ENCODE assay signal across 9 cellular contexts in the genomic region with DNA sequence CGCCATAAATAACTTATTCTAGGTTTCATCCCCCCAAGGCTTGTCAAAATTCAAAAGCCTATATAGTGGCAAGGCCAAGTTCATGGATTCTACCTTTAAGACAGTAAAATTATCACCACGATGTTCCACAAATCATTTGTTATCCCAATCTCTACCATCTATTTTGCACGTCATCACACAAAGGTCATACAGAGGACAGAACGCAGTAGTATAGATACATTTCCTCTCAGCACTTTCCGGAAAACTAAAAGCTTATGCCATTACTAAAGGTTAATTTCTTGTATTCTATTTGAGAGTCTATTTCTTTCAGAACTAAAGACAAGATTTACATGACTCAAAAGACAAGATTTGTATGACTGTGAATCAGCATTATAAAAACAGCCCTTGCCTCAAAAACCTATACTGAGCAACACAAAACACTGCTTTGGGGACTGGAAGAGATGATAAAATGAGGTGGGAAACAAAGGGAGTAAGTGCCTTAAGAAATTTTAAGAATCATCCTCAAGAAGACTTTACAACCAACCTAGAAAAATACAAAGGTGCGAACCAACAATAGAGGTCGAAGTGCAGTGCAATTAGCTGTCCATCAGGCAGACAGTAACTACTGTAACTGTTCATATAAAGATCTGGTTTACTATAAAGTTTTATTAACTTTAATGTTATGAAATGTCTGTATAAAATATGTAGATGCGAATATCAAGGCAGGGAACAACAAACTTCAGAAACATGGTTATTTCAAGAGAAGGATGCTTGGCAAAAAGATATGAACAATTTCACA. TPM values are rescaled to one million over a fixed set of nuclear protein-coding genes. Genes with fewer than 3 reads are reported as not detected.
DNase-seq lines count a peak whose midpoint lies in the region; ATAC-seq and TF ChIP-seq lines count a peak whose summit lies in the region.
"Had no signal": no experiment of that assay in that cellular context is flagged by ENCODE, and none has a peak within 500 bp of the region (broad histone marks: within the 10 kb centered on the region; RNA-seq: fewer than 3 reads in every experiment).

No MANE protein-coding gene starts in this region.

- H3K4me3 ChIP-seq in heart left ventricle = peak overlapping the region in 5 of 12 donors; percentile 2 to 25 (median 18)
- no peak overlapping the region for H3K4me3 ChIP-seq in astrocyte of the spinal cord (ENCODE audit: low read depth, low read length)
- H3K4me3 ChIP-seq in left lung = peak overlapping the region in 1 of 2 donors; percentile 10
- peak overlapping the region in 1 of 4 donors; percentile 3 for H3K4me3 ChIP-seq in transverse colon

- in situ Hi-C loops in astrocyte of the spinal cord (cut with HindIII; ENCODE audit: low sequenced_read_pairs) (no loop called here), transverse colon (cut with MboI; ENCODE audit: low pct_ligation_motif_present in 1 of 4, low pct_unique_long_range_greater_than_20kb in 1 of 4, low sequenced_read_pairs in 3 of 4) (no loop called here)

- no peaks in the 10 kb centered on the region for H3K9me3 ChIP-seq in heart left ventricle
- H3K9me3 ChIP-seq in left lung = no peaks in the 10 kb centered on the region
- no peaks in the 10 kb centered on the region for H3K9me3 ChIP-seq in transverse colon

- H3K27me3 ChIP-seq in heart left ventricle (no peaks in the 10 kb centered on the region), left lung (no peaks in the 10 kb centered on the region), transverse colon (no peaks in the 10 kb centered on the region)

- TF ChIP-seq EP300 in transverse colon (IDR thresholded peaks at IDR 0.05; ENCODE audit: low read depth) = no peak

- 39 to 55% (median 42%) methylated on average over 8 of the region's 8 CpGs for WGBS in heart left ventricle, 4 donors
- 49 to 50% methylated on average over 8 of the region's 8 CpGs for WGBS in transverse colon (ENCODE audit: low coverage in 1 of 2), 2 donors

- no peak for TF ChIP-seq CTCF in heart left ventricle (IDR thresholded peaks at IDR 0.05)
- TF ChIP-seq CTCF in astrocyte of the spinal cord (IDR thresholded peaks at IDR 0.05; ENCODE audit: low read depth, low read length) = no peak
- TF ChIP-seq CTCF in left lung (IDR thresholded peaks at IDR 0.05) = no peak
- no peak for TF ChIP-seq CTCF in transverse colon (IDR thresholded peaks at IDR 0.05)

- DNase-seq in heart left ventricle (no peak), cardiac septum (ENCODE audit: low spot score) (no peak), astrocyte of the spinal cord (ENCODE audit: low read depth, low spot score) (peak; percentile 33), left lung (no peak), transverse colon (no peak), COLO829 (ENCODE audit: low spot score) (no peak), activated gamma-delta T cell treated with Interleukin-2 at 50 U/mL for 16 hours (no peak), NCI-H1105 treated with DMSO at 0.1 percent for 48 hours (lab: John Stamatoyannopoulos, UW) (no peak)
- DNase-seq: KBM-7 had no signal

- peak overlapping the region in 10 of 12 donors; percentile 1 to 55 (median 27) for H3K27ac ChIP-seq in heart left ventricle
- peak overlapping the region; percentile 15 to 20 for H3K27ac ChIP-seq in left lung
- peak overlapping the region; percentile 39 to 60 (median 53) for H3K27ac ChIP-seq in transverse colon

- intact Hi-C loops in heart left ventricle (cut with DNase I) (loop anchor here in 4 of 10 donors (5.0 to 10.0 kb wide), 4 partner anchors 195 to 315 kb away; partner anchors contain the start of genes SLC9B1 (in 2 of the 4) and NFKB1 (in 1 of the 4)), cardiac septum (cut with DNase I) (no loop called here), left lung (cut with DNase I) (no loop called here), transverse colon (cut with DNase I; ENCODE audit: low total_unique reads) (no loop called here)

- H3K4me1 ChIP-seq in heart left ventricle = peaks cover 15 to 100% (median 97%) of the 10 kb centered on the region in 12 donors
- peaks cover 72 to 100% of the 10 kb centered on the region in 2 donors for H3K4me1 ChIP-seq in left lung
- peaks cover 48 to 100% (median 86%) of the 10 kb centered on the region in 4 donors for H3K4me1 ChIP-seq in transverse colon

- peak in 1 of 4 donors; percentile 23 for ATAC-seq in heart left ventricle
- ATAC-seq in left lung = no peak

- TF ChIP-seq POLR2A in heart left ventricle (IDR thresholded peaks at IDR 0.05) (no peak), transverse colon (IDR thresholded peaks at IDR 0.05) (no peak)

- peaks cover 0 to 58% (median 9%) of the 10 kb centered on the region in 9 donors for H3K36me3 ChIP-seq in heart left ventricle
- peaks cover 0 to 27% of the 10 kb centered on the region in 2 donors for H3K36me3 ChIP-seq in left lung
- H3K36me3 ChIP-seq in transverse colon = peaks cover 0 to 11% (median 0%) of the 10 kb centered on the region in 4 donors

RNA-seq across cellular contexts. Expression of gene UBE2D3, which starts 7.6 kb away (rescaled TPM):
- total RNA-seq in heart left ventricle (100 to 1,000 TPM; 216 to 381 (median 258) TPM), cardiac septum (239 TPM), left lung (100 to 1,000 TPM; 241 to 313 TPM), transverse colon (100 to 1,000 TPM; 154 to 316 (median 267) TPM)
- polyA plus RNA-seq in heart left ventricle = 100 to 1,000 TPM in 1 of 2 donors, 10 to 100 TPM in 1; 87.4 to 351 TPM

RNA-seq across cellular contexts. Expression of gene CISD2, which starts 49.0 kb away (rescaled TPM):
- total RNA-seq in heart left ventricle (10 to 100 TPM in 7 of 9 donors, 1 to 10 TPM in 2; 9.0 to 22.3 (median 18.4) TPM), cardiac septum (15.8 TPM), left lung (10 to 100 TPM; 30.6 to 38.6 TPM), transverse colon (10 to 100 TPM in 2 of 4 donors, 1 to 10 TPM in 2; 1.2 to 13.9 (median 10.8) TPM)
- 10 to 100 TPM; 11.3 to 35.8 TPM for polyA plus RNA-seq in heart left ventricle

RNA-seq across cellular contexts. Expression of gene MANBA, which starts 59.0 kb away (rescaled TPM):
- total RNA-seq in heart left ventricle (10 to 100 TPM; 25.0 to 44.0 (median 36.9) TPM), cardiac septum (29.8 TPM), left lung (10 to 100 TPM; 47.6 to 57.0 TPM), transverse colon (100 to 1,000 TPM in 1 of 4 donors, 10 to 100 TPM in 2, 1 to 10 TPM in 1; 7.5 to 110 (median 27.9) TPM)
- 10 to 100 TPM in 1 of 2 donors, 1 to 10 TPM in 1; 6.2 to 16.9 TPM for polyA plus RNA-seq in heart left ventricle
